In genomic region chr1:119711356-119711803, GRCh38 we compare ENCODE assay signal across 8 cellular contexts. TPM values are rescaled to one million over a fixed set of nuclear protein-coding genes. Genes with fewer than 3 reads are reported as not detected.
A peak's percentile ranks its signal among the peaks of the same experiment; 100 is the strongest.
DNase-seq lines count a peak whose midpoint lies in the region; ATAC-seq and TF ChIP-seq lines count a peak whose summit lies in the region.
"Not testable (repeated sequence)": the region's sequence is repeated elsewhere in the genome, so short reads cannot be mapped to it uniquely, and the experiment has no call there.

No MANE protein-coding gene starts in this region.

- TF ChIP-seq CTCF in AG04450 (IDR thresholded peaks at IDR 0.05; ENCODE audit: low read depth, low read length); HFF-Myc (IDR thresholded peaks at IDR 0.05; ENCODE audit: low read depth, low read length, missing control alignments); nephron (IDR thresholded peaks at IDR 0.05; ENCODE audit: unreplicated experiment in 3 of 3): not testable (repeated sequence)

- H3K27me3 ChIP-seq in AG04450 (ENCODE audit: control insufficient read depth, insufficient read depth, low read length) = peaks cover 14% of the 10 kb centered on the region
- H3K27me3 ChIP-seq in iPS-15b (ENCODE audit: control insufficient read depth, insufficient read depth, low read length) = not testable (repeated sequence)

- H3K4me3 Mint-ChIP-seq in effector memory CD8-positive, alpha-beta T cell = peak overlapping the region; percentile 77 to 89
- peak overlapping the region; percentile 90 to 98 (median 98) for H3K4me3 Mint-ChIP-seq in nephron
- peak overlapping the region; percentile 86 to 89 for H3K4me3 Mint-ChIP-seq in stimulated activated naive B cell treated with anti-CD40 and anti-IgM and Interleukin-4, amounts not matched to agents 10 μg/mL and 1 μg/mL and 100 μg/mL, for 72 hours

- POLR2A ChIA-PET in AG04450 (lab: Yijun Ruan, JAX) = interaction anchor here (0.6 to 1.5 kb wide), 5 partner anchors 27 to 1858 kb away, joined by 3 to 11 read pairs (median 4); partner anchors contain the start of gene ZNF697

- H3K36me3 Mint-ChIP-seq in activated naive CD4-positive, alpha-beta T cell treated with anti-CD3 and anti-CD28 coated beads, Interleukin-2, amount 50 U/mL, for 72 hours = peaks cover 17 to 32% of the 10 kb centered on the region in 2 donors
- not testable (repeated sequence) for H3K36me3 Mint-ChIP-seq in effector memory CD8-positive, alpha-beta T cell (ENCODE audit: insufficient read depth); nephron (ENCODE audit: low read depth); stimulated activated naive B cell treated with anti-CD40 and anti-IgM and Interleukin-4, amounts not matched to agents 10 μg/mL and 1 μg/mL and 100 μg/mL, for 72 hours

- DNase-seq in AG04450 (ENCODE audit: low read depth, low spot score); HFF-Myc (ENCODE audit: extremely low read depth, low read depth); SK-N-MC (ENCODE audit: low read depth, low spot score); activated naive CD4-positive, alpha-beta T cell treated with anti-CD3 and anti-CD28 coated beads, Interleukin-2, amount 50 U/mL, for 72 hours (ENCODE audit: low spot score in 2 of 2); effector memory CD8-positive, alpha-beta T cell; stimulated activated naive B cell treated with anti-CD40 and anti-IgM and Interleukin-4, amounts not matched to agents 10 μg/mL and 1 μg/mL and 100 μg/mL, for 72 hours: not testable (repeated sequence)

- H3K9ac ChIP-seq in SK-N-MC (ENCODE audit: insufficient read length); iPS-15b (ENCODE audit: low read depth, low read length): not testable (repeated sequence)

- peak overlapping the region; percentile 99 for H3K4me3 ChIP-seq in AG04450 (ENCODE audit: low read depth, low read length)
- H3K4me3 ChIP-seq in HFF-Myc (replicated peaks; ENCODE audit: low read depth, low read length) = peak overlapping the region; percentile 95
- peak overlapping the region; percentile 94 for H3K4me3 ChIP-seq in SK-N-MC
- H3K4me3 ChIP-seq in iPS-15b (ENCODE audit: low read depth, low read length) = peak overlapping the region; percentile 99

- not testable (repeated sequence) for ATAC-seq in activated naive CD4-positive, alpha-beta T cell treated with anti-CD3 and anti-CD28 coated beads, Interleukin-2, amount 50 U/mL, for 72 hours; effector memory CD8-positive, alpha-beta T cell (replicated peaks); stimulated activated naive B cell treated with anti-CD40 and anti-IgM and Interleukin-4, amounts not matched to agents 10 μg/mL and 1 μg/mL and 100 μg/mL, for 72 hours (replicated peaks)

- H3K4me1 Mint-ChIP-seq in effector memory CD8-positive, alpha-beta T cell (ENCODE audit: low read depth in 2 of 2) = peaks cover 10 to 20% of the 10 kb centered on the region in 2 donors
- peaks cover 34% of the 10 kb centered on the region for H3K4me1 Mint-ChIP-seq in nephron
- H3K4me1 Mint-ChIP-seq in stimulated activated naive B cell treated with anti-CD40 and anti-IgM and Interleukin-4, amounts not matched to agents 10 μg/mL and 1 μg/mL and 100 μg/mL, for 72 hours = peaks cover 12 to 21% of the 10 kb centered on the region in 2 donors

- peaks cover 8 to 74% of the 10 kb centered on the region in 2 donors for H3K27me3 Mint-ChIP-seq in effector memory CD8-positive, alpha-beta T cell
- not testable (repeated sequence) for H3K27me3 Mint-ChIP-seq in nephron (ENCODE audit: low read depth)
- H3K27me3 Mint-ChIP-seq in stimulated activated naive B cell treated with anti-CD40 and anti-IgM and Interleukin-4, amounts not matched to agents 10 μg/mL and 1 μg/mL and 100 μg/mL, for 72 hours = peaks cover 37 to 52% of the 10 kb centered on the region in 2 donors

- not testable (repeated sequence) for H3K27ac ChIP-seq in AG04450 (ENCODE audit: low read depth, low read length); SK-N-MC

- H3K9me3 Mint-ChIP-seq in activated naive CD4-positive, alpha-beta T cell treated with anti-CD3 and anti-CD28 coated beads, Interleukin-2, amount 50 U/mL, for 72 hours; effector memory CD8-positive, alpha-beta T cell; nephron; stimulated activated naive B cell treated with anti-CD40 and anti-IgM and Interleukin-4, amounts not matched to agents 10 μg/mL and 1 μg/mL and 100 μg/mL, for 72 hours: not testable (repeated sequence)

- H3K36me3 ChIP-seq in SK-N-MC (ENCODE audit: insufficient read depth, low read length) = peaks cover 36% of the 10 kb centered on the region
- not testable (repeated sequence) for H3K36me3 ChIP-seq in iPS-15b (ENCODE audit: control insufficient read depth, insufficient read depth, low read length)

- not testable (repeated sequence) for H3K9me3 ChIP-seq in AG04450 (ENCODE audit: control insufficient read depth, insufficient read depth, low read length); SK-N-MC (ENCODE audit: low read depth, low read length); iPS-15b (ENCODE audit: control insufficient read depth, insufficient read depth, low read length)

- peak overlapping the region; percentile 80 to 96 for H3K27ac Mint-ChIP-seq in activated naive CD4-positive, alpha-beta T cell treated with anti-CD3 and anti-CD28 coated beads, Interleukin-2, amount 50 U/mL, for 72 hours
- H3K27ac Mint-ChIP-seq in effector memory CD8-positive, alpha-beta T cell = not testable (repeated sequence)
- peak overlapping the region; percentile 95 to 97 (median 96) for H3K27ac Mint-ChIP-seq in nephron
- peak overlapping the region; percentile 65 for H3K27ac Mint-ChIP-seq in stimulated activated naive B cell treated with anti-CD40 and anti-IgM and Interleukin-4, amounts not matched to agents 10 μg/mL and 1 μg/mL and 100 μg/mL, for 72 hours

- CTCF ChIA-PET in AG04450 (lab: Charles Lee) = interaction anchor here (0.6 to 4.3 kb wide), 5 partner anchors 32 to 160 kb away, joined by 3 to 29 read pairs (median 6); no protein-coding TSS in a partner anchor

- peaks cover 29% of the 10 kb centered on the region for H3K4me1 ChIP-seq in iPS-15b (ENCODE audit: control insufficient read depth, insufficient read depth, low read length)

RNA-seq across cellular contexts. Expression of gene PHGDH, which starts 0.4 kb away (rescaled TPM):
- polyA plus RNA-seq in AG04450 (2011; rRNA removed) = 108 and 174 TPM in 2 replicates
- 152 and 198 TPM in 2 replicates for polyA minus RNA-seq in AG04450 (2011; rRNA and poly(A)+ RNA removed)
- 100 to 1,000 TPM in 1 of 2 donors, 10 to 100 TPM in 1; 73.2 to 241 TPM for total RNA-seq in activated naive CD4-positive, alpha-beta T cell treated with anti-CD3 and anti-CD28 coated beads, Interleukin-2, amount 50 U/mL, for 72 hours

RNA-seq across cellular contexts. Expression of gene HMGCS2, which starts 57.3 kb away (rescaled TPM):
- polyA plus RNA-seq in AG04450 (2011; rRNA removed) = not detected in 2 replicates
- not detected in 2 replicates for polyA minus RNA-seq in AG04450 (2011; rRNA and poly(A)+ RNA removed)
- total RNA-seq in activated naive CD4-positive, alpha-beta T cell treated with anti-CD3 and anti-CD28 coated beads, Interleukin-2, amount 50 U/mL, for 72 hours = not detected
